ENCODE assay signal across 26 cellular contexts in the genomic region with DNA sequence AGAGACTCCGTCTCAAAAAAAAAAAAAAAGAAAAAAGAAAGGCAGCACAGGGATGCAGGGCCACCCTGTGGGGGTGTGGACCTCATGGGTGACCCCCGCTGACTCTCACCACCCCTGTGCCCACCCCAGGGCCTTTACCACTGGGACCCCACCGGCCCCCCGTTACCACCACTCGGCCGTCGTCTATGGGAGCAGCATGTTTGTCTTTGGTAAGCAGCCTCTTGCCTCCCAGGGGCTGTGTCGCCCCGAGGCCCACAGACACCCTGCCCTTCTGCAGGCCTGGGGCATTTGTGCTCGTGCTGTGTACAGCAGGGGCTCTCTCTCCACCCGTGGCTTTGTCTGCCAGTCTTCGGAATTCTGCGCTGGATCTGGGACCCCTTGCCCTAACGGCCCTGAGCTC. TPM values are rescaled to one million over a fixed set of nuclear protein-coding genes. Genes with fewer than 3 reads are reported as not detected.
A peak's percentile ranks its signal among the peaks of the same experiment; 100 is the strongest.
DNase-seq lines count a peak whose midpoint lies in the region; ATAC-seq, FAIRE-seq and TF ChIP-seq lines count a peak whose summit lies in the region.
"Had no signal": no experiment of that assay in that cellular context is flagged by ENCODE, and none has a peak within 500 bp of the region (broad histone marks: within the 10 kb centered on the region; RNA-seq: fewer than 3 reads in every experiment).

No MANE protein-coding gene starts in this region.

- FAIRE-seq in HepG2 (lab: Jason Lieb, UNC) (no peak), urothelium cell line (lab: Jason Lieb, UNC) (peak; percentile 35)
- FAIRE-seq: A549, D721Med, GM12878, GM19239 had no signal

- H3K36me3 Mint-ChIP-seq in neural crest cell (ENCODE audit: low read depth): peaks cover 5% of the 10 kb centered on the region

- no peak overlapping the region for H3K4me2 ChIP-seq in HepG2 (ENCODE audit: low read depth, low read length)
- H3K4me2 ChIP-seq: A549; BLaER1 treated with 17β-estradiol and CSF1 and Interleukin-3, amounts not matched to agents 10 nM and 100 nM; GM23338 had no signal

- H3K4me3 ChIP-seq in HepG2 (replicated peaks in 1 of 3; ENCODE audit: insufficient read depth in 1 of 3, low read depth in 2 of 3, low read length in 3 of 3): no peak overlapping the region
- no peak overlapping the region for H3K4me3 ChIP-seq in right lobe of liver
- H3K4me3 ChIP-seq: A549; BLaER1 treated with 17β-estradiol and CSF1 and Interleukin-3, amounts not matched to agents 10 nM and 100 nM; GM12878; GM23338 had no signal

- peak overlapping the region; percentile 41 for H3K4me3 Mint-ChIP-seq in neural crest cell
- H3K4me3 Mint-ChIP-seq: CD14-positive monocyte; CD4-positive, alpha-beta T cell; CD8-positive, alpha-beta memory T cell; GM23338; H9 had no signal

- peaks cover 11% of the 10 kb centered on the region for H3K4me1 ChIP-seq in HepG2 (ENCODE audit: insufficient read depth, low read length)
- H3K4me1 ChIP-seq in right lobe of liver: peaks cover 0 to 5% (median 0%) of the 10 kb centered on the region in 4 donors
- H3K4me1 ChIP-seq: BE2C had no signal

- no peak overlapping the region for H3K9ac ChIP-seq in HepG2 (ENCODE audit: insufficient read depth, low read depth, low read length)

- 91% methylated on average over 11 of the region's 14 CpGs for WGBS in HepG2 (ENCODE audit: low lambda C conversion rate)
- 53% methylated on average over 3 of the region's 14 CpGs for WGBS in right lobe of liver (ENCODE audit: insufficient coverage, low coverage, low lambda C conversion rate, missing lambda C conversion rate)

- H3K79me2 ChIP-seq in HepG2 (ENCODE audit: insufficient read depth, low read length): peaks cover 7% of the 10 kb centered on the region

- CTCF ChIA-PET in HepG2 (lab: Yijun Ruan, JAX; ENCODE audit: low intra/inter-chr PET ratio, low total read pairs): no interaction called here

- ATAC-seq in HepG2 (no peak), right lobe of liver (no peak)
- ATAC-seq: A549, GM12878, GM23338, HCT116 had no signal

- TF ChIP-seq CTCF in HepG2 (CRISPR knock-in tag; IDR thresholded peaks at IDR 0.05) (no peak), right lobe of liver (IDR thresholded peaks at IDR 0.05) (no peak), neural crest cell (conservative IDR thresholded peaks at IDR 0.05) (no peak)

- H3K27ac ChIP-seq in HepG2 (ENCODE audit: extremely low read length, insufficient read depth, low read length) (no peak overlapping the region), right lobe of liver (no peak overlapping the region)
- H3K27ac ChIP-seq: A549; BLaER1 treated with 17β-estradiol and CSF1 and Interleukin-3, amounts not matched to agents 10 nM and 100 nM had no signal

- intact Hi-C loops in HepG2 (cut with micrococcal nuclease; ENCODE audit: unreplicated experiment) (no loop called here), right lobe of liver (cut with DNase I) (no loop called here)

- BruUV-seq in HepG2 (replicated peaks; lab: Mats Ljungman, UMichigan): no TSS peak

- H3K9me3 Mint-ChIP-seq in neural crest cell: no peaks in the 10 kb centered on the region
- H3K9me3 Mint-ChIP-seq: CD14-positive monocyte; CD4-positive, alpha-beta T cell; CD8-positive, alpha-beta memory T cell; GM23338; H9 had no signal

- no peaks in the 10 kb centered on the region for H3K27me3 Mint-ChIP-seq in neural crest cell (ENCODE audit: low read depth)
- H3K27me3 Mint-ChIP-seq: CD4-positive, alpha-beta T cell had no signal

- no peak for TF ChIP-seq RAD21 in HepG2 (CRISPR knock-in tag; IDR thresholded peaks at IDR 0.05)

- H3K27ac Mint-ChIP-seq in neural crest cell (ENCODE audit: unreplicated experiment): no peak overlapping the region
- H3K27ac Mint-ChIP-seq: CD4-positive, alpha-beta T cell; GM23338; H9 had no signal

- H3K36me3 ChIP-seq in HepG2 (replicated peaks in 1 of 2; ENCODE audit: control insufficient read depth in 1 of 2, insufficient read depth in 2 of 2, low read length in 2 of 2): peaks cover 2 to 31% of the 10 kb centered on the region in 2 experiments
- peaks cover 0 to 24% (median 7%) of the 10 kb centered on the region in 4 donors for H3K36me3 ChIP-seq in right lobe of liver

- H3K9me3 ChIP-seq in HepG2 (ENCODE audit: low read length) (no peaks in the 10 kb centered on the region), right lobe of liver (no peaks in the 10 kb centered on the region)
- H3K9me3 ChIP-seq: A549; BE2C; BLaER1 treated with 17β-estradiol and CSF1 and Interleukin-3, amounts not matched to agents 10 nM and 100 nM had no signal

- no peaks in the 10 kb centered on the region for H4K20me1 ChIP-seq in HepG2 (ENCODE audit: insufficient read depth, low read length)

- H2AFZ ChIP-seq in HepG2 (ENCODE audit: low read length): no peak overlapping the region
- H2AFZ ChIP-seq: GM23338 had no signal

- H3K27me3 ChIP-seq in HepG2 (ENCODE audit: control insufficient read depth in 1 of 2, insufficient read depth in 2 of 2, low read length in 2 of 2): no peaks in the 10 kb centered on the region; a peak in 1 of 5 replicates
- H3K27me3 ChIP-seq in right lobe of liver: no peaks in the 10 kb centered on the region
- H3K27me3 ChIP-seq: BE2C; BLaER1 treated with 17β-estradiol and CSF1 and Interleukin-3, amounts not matched to agents 10 nM and 100 nM had no signal

- TF ChIP-seq POLR2A in HepG2 (IDR thresholded peaks at IDR 0.05; ENCODE audit: insufficient read depth in 1 of 2, low read depth in 2 of 2, low read length in 2 of 2): no peak
- no peak for TF ChIP-seq POLR2A in right lobe of liver (IDR thresholded peaks at IDR 0.05)

- in situ Hi-C loops in HepG2 (cut with HindIII; ENCODE audit: extremely low pct_ligation_motif_present, low pct_unique_long_range_greater_than_20kb): no loop called here

- POLR2A ChIA-PET in HepG2 (lab: Yijun Ruan, JAX): no interaction called here

- no peak for TF ChIP-seq EP300 in HepG2 (IDR thresholded peaks at IDR 0.05; ENCODE audit: low read depth in 2 of 2, low read length in 2 of 2)
- no peak for TF ChIP-seq EP300 in HepG2 (CRISPR knock-in tag; IDR thresholded peaks at IDR 0.05; ENCODE audit: borderline replicate concordance)

- DNase-seq in HepG2 (ENCODE audit: low spot score) (no peak), right lobe of liver (no peak), neural crest cell (ENCODE audit: low read depth, low spot score) (no peak), urothelium cell line (ENCODE audit: low spot score) (no peak)
- no peak for DNase-seq in stimulated activated CD4-positive, alpha-beta T cell treated with anti-CD3 and anti-CD28 coated beads, Interleukin-1b, Interleukin-23, amount 100 ng/mL, for 48 hours
- no peak for DNase-seq in stimulated activated CD4-positive, alpha-beta T cell treated with anti-CD3 and anti-CD28 coated beads, Interleukin-15, amount 100 ng/mL, for 24 hours
- DNase-seq: 8988T; ACHN; AML-193; BE2C; CD4-positive, alpha-beta T cell; CD8-positive, alpha-beta memory T cell; DMS 273 treated with DMSO at 0.1 percent for 48 hours; DMS79; EL; GDM1; H9 had no signal

- H3K4me1 Mint-ChIP-seq in neural crest cell: peaks cover 18% of the 10 kb centered on the region
- H3K4me1 Mint-ChIP-seq: GM23338 had no signal

RNA-seq across cellular contexts. Expression of a gene that starts 5.3 kb away (rescaled TPM):
- total RNA-seq in HepG2 (2016; rRNA removed; fragmentation: Illumina TruSeq; extraction: Trizol) (12.0 and 22.4 TPM in 2 replicates), right lobe of liver (10 to 100 TPM; 22.7 to 33.3 (median 27.0) TPM), neural crest cell (88.7 and 94.5 TPM in 2 replicates)
- total RNA-seq in HepG2 (2016; cell fraction: cytosol; rRNA removed; fragmentation: Illumina TruSeq; extraction: Trizol; ENCODE audit: low read depth): 6.7 and 7.2 TPM in 2 replicates
- 11.0 and 24.0 TPM in 2 replicates for total RNA-seq in HepG2 (2016; cell fraction: insoluble cytoplasmic fraction; rRNA removed; fragmentation: Illumina TruSeq; extraction: Trizol)
- total RNA-seq in HepG2 (2016; cell fraction: membrane; rRNA removed; fragmentation: Illumina TruSeq; extraction: Trizol): 7.2 and 7.5 TPM in 2 replicates
- 24.0 and 31.5 TPM in 2 replicates for total RNA-seq in HepG2 (2016; cell fraction: nucleus; rRNA removed; fragmentation: Illumina TruSeq; extraction: Trizol)
- polyA plus RNA-seq in HepG2 (2011; rRNA removed): 21.8 and 36.0 TPM in 2 replicates
- 7.8 and 11.5 TPM in 2 replicates for polyA plus RNA-seq in HepG2 (2011; cell fraction: cytosol; rRNA removed)
- 218 and 255 TPM in 2 replicates for polyA plus RNA-seq in HepG2 (2011; cell fraction: nucleus; rRNA removed)
- 16.0 and 20.8 TPM in 2 replicates for polyA plus RNA-seq in HepG2 (2012)
- polyA plus RNA-seq in HepG2 (2016; cell fraction: cytosol; fragmentation: Illumina TruSeq; extraction: Trizol; ENCODE audit: low read depth): 1.7 and 1.9 TPM in 2 replicates
- 10.7 and 13.3 TPM in 2 replicates for polyA plus RNA-seq in HepG2 (2016; cell fraction: insoluble cytoplasmic fraction; fragmentation: Illumina TruSeq; extraction: Trizol; ENCODE audit: low read depth)
- polyA plus RNA-seq in HepG2 (2016; cell fraction: membrane; fragmentation: Illumina TruSeq; extraction: Trizol; ENCODE audit: low read depth): 3.5 and 4.4 TPM in 2 replicates
- polyA plus RNA-seq in HepG2 (2016; cell fraction: nucleus; fragmentation: Illumina TruSeq; extraction: Trizol; ENCODE audit: insufficient read depth, low read depth): 85.8 and 92.2 TPM in 2 replicates
- 28.9 and 51.0 TPM in 2 replicates for polyA minus RNA-seq in HepG2 (2011; rRNA and poly(A)+ RNA removed; ENCODE audit: low replicate concordance)
- 12.1 and 13.7 TPM in 2 replicates for polyA minus RNA-seq in HepG2 (2011; cell fraction: cytosol; rRNA and poly(A)+ RNA removed)
- polyA minus RNA-seq in HepG2 (2011; cell fraction: nucleus; rRNA and poly(A)+ RNA removed): 71.7 and 79.9 TPM in 2 replicates

RNA-seq across cellular contexts. Expression of a gene that starts 14.5 kb away (rescaled TPM):
- total RNA-seq in HepG2 (2016; rRNA removed; fragmentation: Illumina TruSeq; extraction: Trizol): 20.4 and 25.5 TPM in 2 replicates
- 10.9 and 13.4 TPM in 2 replicates for total RNA-seq in HepG2 (2016; cell fraction: cytosol; rRNA removed; fragmentation: Illumina TruSeq; extraction: Trizol; ENCODE audit: low read depth)
- 22.1 and 23.8 TPM in 2 replicates for total RNA-seq in HepG2 (2016; cell fraction: insoluble cytoplasmic fraction; rRNA removed; fragmentation: Illumina TruSeq; extraction: Trizol)
- 19.2 and 23.3 TPM in 2 replicates for total RNA-seq in HepG2 (2016; cell fraction: membrane; rRNA removed; fragmentation: Illumina TruSeq; extraction: Trizol)
- 18.4 and 19.1 TPM in 2 replicates for total RNA-seq in HepG2 (2016; cell fraction: nucleus; rRNA removed; fragmentation: Illumina TruSeq; extraction: Trizol)
- 13.0 and 16.4 TPM in 2 replicates for polyA plus RNA-seq in HepG2 (2011; rRNA removed)
- 11.4 and 17.5 TPM in 2 replicates for polyA plus RNA-seq in HepG2 (2011; cell fraction: cytosol; rRNA removed)
- polyA plus RNA-seq in HepG2 (2011; cell fraction: nucleus; rRNA removed): 53.1 and 55.7 TPM in 2 replicates
- 7.6 and 9.2 TPM in 2 replicates for polyA plus RNA-seq in HepG2 (2012)
- 11.6 and 14.4 TPM in 2 replicates for polyA plus RNA-seq in HepG2 (2016; cell fraction: cytosol; fragmentation: Illumina TruSeq; extraction: Trizol; ENCODE audit: low read depth)
- polyA plus RNA-seq in HepG2 (2016; cell fraction: insoluble cytoplasmic fraction; fragmentation: Illumina TruSeq; extraction: Trizol; ENCODE audit: low read depth): 22.2 and 26.6 TPM in 2 replicates
- 17.6 and 24.0 TPM in 2 replicates for polyA plus RNA-seq in HepG2 (2016; cell fraction: membrane; fragmentation: Illumina TruSeq; extraction: Trizol; ENCODE audit: low read depth)
- polyA plus RNA-seq in HepG2 (2016; cell fraction: nucleus; fragmentation: Illumina TruSeq; extraction: Trizol; ENCODE audit: insufficient read depth, low read depth): 42.7 and 46.0 TPM in 2 replicates
- 19.9 and 30.3 TPM in 2 replicates for polyA minus RNA-seq in HepG2 (2011; rRNA and poly(A)+ RNA removed; ENCODE audit: low replicate concordance)
- 6.9 and 7.9 TPM in 2 replicates for polyA minus RNA-seq in HepG2 (2011; cell fraction: cytosol; rRNA and poly(A)+ RNA removed)
- 34.2 and 38.9 TPM in 2 replicates for polyA minus RNA-seq in HepG2 (2011; cell fraction: nucleus; rRNA and poly(A)+ RNA removed)
- 10 to 100 TPM in 5 of 6 experiments, 1 to 10 TPM in 1; 9.3 to 32.5 (median 15.6) TPM for total RNA-seq in right lobe of liver
- 35.4 and 37.0 TPM in 2 replicates for total RNA-seq in neural crest cell

RNA-seq across cellular contexts. Expression of a gene that starts 20.3 kb away (rescaled TPM):
- total RNA-seq in HepG2 (2016; rRNA removed; fragmentation: Illumina TruSeq; extraction: Trizol) (11.0 and 15.3 TPM in 2 replicates), right lobe of liver (1 to 10 TPM in 3 of 6 experiments, under 1 TPM in 3; 0.37 to 1.4 (median 1.0) TPM), neural crest cell (0.79 and 0.84 TPM in 2 replicates)
- total RNA-seq in HepG2 (2016; cell fraction: cytosol; rRNA removed; fragmentation: Illumina TruSeq; extraction: Trizol; ENCODE audit: low read depth): 11.0 and 11.3 TPM in 2 replicates
- 8.7 and 17.7 TPM in 2 replicates for total RNA-seq in HepG2 (2016; cell fraction: insoluble cytoplasmic fraction; rRNA removed; fragmentation: Illumina TruSeq; extraction: Trizol)
- 18.9 and 20.5 TPM in 2 replicates for total RNA-seq in HepG2 (2016; cell fraction: membrane; rRNA removed; fragmentation: Illumina TruSeq; extraction: Trizol)
- 17.3 and 19.2 TPM in 2 replicates for total RNA-seq in HepG2 (2016; cell fraction: nucleus; rRNA removed; fragmentation: Illumina TruSeq; extraction: Trizol)
- 9.0 and 12.0 TPM in 2 replicates for polyA plus RNA-seq in HepG2 (2011; rRNA removed)
- 9.9 and 12.9 TPM in 2 replicates for polyA plus RNA-seq in HepG2 (2011; cell fraction: cytosol; rRNA removed)
- 124 and 135 TPM in 2 replicates for polyA plus RNA-seq in HepG2 (2011; cell fraction: nucleus; rRNA removed)
- polyA plus RNA-seq in HepG2 (2012): 9.3 and 10.2 TPM in 2 replicates
- polyA plus RNA-seq in HepG2 (2016; cell fraction: cytosol; fragmentation: Illumina TruSeq; extraction: Trizol; ENCODE audit: low read depth): 9.8 and 11.5 TPM in 2 replicates
- polyA plus RNA-seq in HepG2 (2016; cell fraction: insoluble cytoplasmic fraction; fragmentation: Illumina TruSeq; extraction: Trizol; ENCODE audit: low read depth): 8.2 and 11.1 TPM in 2 replicates
- polyA plus RNA-seq in HepG2 (2016; cell fraction: membrane; fragmentation: Illumina TruSeq; extraction: Trizol; ENCODE audit: low read depth): 16.8 and 17.1 TPM in 2 replicates
- 45.0 and 47.7 TPM in 2 replicates for polyA plus RNA-seq in HepG2 (2016; cell fraction: nucleus; fragmentation: Illumina TruSeq; extraction: Trizol; ENCODE audit: insufficient read depth, low read depth)
- polyA minus RNA-seq in HepG2 (2011; rRNA and poly(A)+ RNA removed; ENCODE audit: low replicate concordance): 0.07 and 13.9 TPM in 2 replicates
- 6.5 and 6.6 TPM in 2 replicates for polyA minus RNA-seq in HepG2 (2011; cell fraction: cytosol; rRNA and poly(A)+ RNA removed)
- 18.9 and 19.3 TPM in 2 replicates for polyA minus RNA-seq in HepG2 (2011; cell fraction: nucleus; rRNA and poly(A)+ RNA removed)
- total RNA-seq: H4 had no signal
- polyA plus RNA-seq: CD8-positive, alpha-beta memory T cell had no signal

RNA-seq across cellular contexts. Expression of a gene that starts 27.6 kb away (rescaled TPM):
- 0.04 TPM in 1 of 2 replicates, not detected in the other for total RNA-seq in HepG2 (2016; rRNA removed; fragmentation: Illumina TruSeq; extraction: Trizol)
- total RNA-seq in HepG2 (2016; cell fraction: cytosol; rRNA removed; fragmentation: Illumina TruSeq; extraction: Trizol; ENCODE audit: low read depth): not detected in 2 replicates
- not detected in 2 replicates for total RNA-seq in HepG2 (2016; cell fraction: insoluble cytoplasmic fraction; rRNA removed; fragmentation: Illumina TruSeq; extraction: Trizol)
- total RNA-seq in HepG2 (2016; cell fraction: membrane; rRNA removed; fragmentation: Illumina TruSeq; extraction: Trizol): not detected in 2 replicates
- not detected in 2 replicates for total RNA-seq in HepG2 (2016; cell fraction: nucleus; rRNA removed; fragmentation: Illumina TruSeq; extraction: Trizol)
- 0.12 and 0.20 TPM in 2 replicates for polyA plus RNA-seq in HepG2 (2011; rRNA removed)
- polyA plus RNA-seq in HepG2 (2011; cell fraction: cytosol; rRNA removed): 0.06 and 0.19 TPM in 2 replicates
- polyA plus RNA-seq in HepG2 (2011; cell fraction: nucleus; rRNA removed): 0.66 and 1.2 TPM in 2 replicates
- polyA plus RNA-seq in HepG2 (2012): 0.07 and 0.25 TPM in 2 replicates
- polyA plus RNA-seq in HepG2 (2016; cell fraction: cytosol; fragmentation: Illumina TruSeq; extraction: Trizol; ENCODE audit: low read depth): not detected in 2 replicates
- not detected in 2 replicates for polyA plus RNA-seq in HepG2 (2016; cell fraction: insoluble cytoplasmic fraction; fragmentation: Illumina TruSeq; extraction: Trizol; ENCODE audit: low read depth)
- polyA plus RNA-seq in HepG2 (2016; cell fraction: membrane; fragmentation: Illumina TruSeq; extraction: Trizol; ENCODE audit: low read depth): not detected in 2 replicates
- not detected in 2 replicates for polyA plus RNA-seq in HepG2 (2016; cell fraction: nucleus; fragmentation: Illumina TruSeq; extraction: Trizol; ENCODE audit: insufficient read depth, low read depth)
- polyA minus RNA-seq in HepG2 (2011; rRNA and poly(A)+ RNA removed; ENCODE audit: low replicate concordance): 0.46 and 5.4 TPM in 2 replicates
- polyA minus RNA-seq in HepG2 (2011; cell fraction: cytosol; rRNA and poly(A)+ RNA removed): not detected in 2 replicates
- polyA minus RNA-seq in HepG2 (2011; cell fraction: nucleus; rRNA and poly(A)+ RNA removed): 0.50 TPM in 1 of 2 replicates, not detected in the other
- 1 to 10 TPM in 1 of 6 experiments, under 1 TPM in 4, not detected in 1; 0.09 to 1.4 (median 0.42) TPM for total RNA-seq in right lobe of liver
- total RNA-seq in neural crest cell: 3.4 and 4.5 TPM in 2 replicates
- total RNA-seq: GM23338, H9 had no signal
- polyA plus RNA-seq: CD14-positive monocyte, GM23338 had no signal

RNA-seq across cellular contexts. Expression of a gene that starts 45.0 kb away (rescaled TPM):
- total RNA-seq in HepG2 (2016; rRNA removed; fragmentation: Illumina TruSeq; extraction: Trizol): not detected in 2 replicates
- total RNA-seq in HepG2 (2016; cell fraction: cytosol; rRNA removed; fragmentation: Illumina TruSeq; extraction: Trizol; ENCODE audit: low read depth): not detected in 2 replicates
- not detected in 2 replicates for total RNA-seq in HepG2 (2016; cell fraction: insoluble cytoplasmic fraction; rRNA removed; fragmentation: Illumina TruSeq; extraction: Trizol)
- not detected in 2 replicates for total RNA-seq in HepG2 (2016; cell fraction: membrane; rRNA removed; fragmentation: Illumina TruSeq; extraction: Trizol)
- not detected in 2 replicates for total RNA-seq in HepG2 (2016; cell fraction: nucleus; rRNA removed; fragmentation: Illumina TruSeq; extraction: Trizol)
- not detected in 2 replicates for polyA plus RNA-seq in HepG2 (2011; rRNA removed)
- not detected in 2 replicates for polyA plus RNA-seq in HepG2 (2011; cell fraction: cytosol; rRNA removed)
- polyA plus RNA-seq in HepG2 (2011; cell fraction: nucleus; rRNA removed): not detected in 2 replicates
- not detected in 2 replicates for polyA plus RNA-seq in HepG2 (2012)
- not detected in 2 replicates for polyA plus RNA-seq in HepG2 (2016; cell fraction: cytosol; fragmentation: Illumina TruSeq; extraction: Trizol; ENCODE audit: low read depth)
- not detected in 2 replicates for polyA plus RNA-seq in HepG2 (2016; cell fraction: insoluble cytoplasmic fraction; fragmentation: Illumina TruSeq; extraction: Trizol; ENCODE audit: low read depth)
- not detected in 2 replicates for polyA plus RNA-seq in HepG2 (2016; cell fraction: membrane; fragmentation: Illumina TruSeq; extraction: Trizol; ENCODE audit: low read depth)
- not detected in 2 replicates for polyA plus RNA-seq in HepG2 (2016; cell fraction: nucleus; fragmentation: Illumina TruSeq; extraction: Trizol; ENCODE audit: insufficient read depth, low read depth)
- polyA minus RNA-seq in HepG2 (2011; rRNA and poly(A)+ RNA removed; ENCODE audit: low replicate concordance): not detected in 2 replicates
- not detected in 2 replicates for polyA minus RNA-seq in HepG2 (2011; cell fraction: cytosol; rRNA and poly(A)+ RNA removed)
- polyA minus RNA-seq in HepG2 (2011; cell fraction: nucleus; rRNA and poly(A)+ RNA removed): not detected in 2 replicates
- total RNA-seq in right lobe of liver: under 1 TPM in 5 of 6 experiments, not detected in 1; 0.12 to 0.35 (median 0.18) TPM
- total RNA-seq in neural crest cell: 0.26 and 0.43 TPM in 2 replicates
- total RNA-seq: CD4-positive, alpha-beta T cell; H4 had no signal
- polyA plus RNA-seq: A549, CD14-positive monocyte had no signal
